27 cellular contexts compared by ENCODE assay signal in genomic region chr13:99816321-99816720, GRCh38.
"Had no signal": no experiment of that assay in that cellular context is flagged by ENCODE, and none has a peak within 500 bp of the region (broad histone marks: within the 10 kb centered on the region; RNA-seq: fewer than 3 reads in every experiment).

No MANE protein-coding gene starts in this region.

- DNase-seq: dermis blood vessel endothelial cell; effector memory CD4-positive, alpha-beta T cell; foreskin keratinocyte; heart left ventricle; kidney; pancreas; right lobe of liver; stimulated activated CD4-positive, alpha-beta T cell treated with anti-CD3 and anti-CD28 coated beads, Interleukin-12 subunit alpha, Interleukin-12 subunit beta, amount 100 ng/mL, for 4 hours; stimulated activated CD4-positive, alpha-beta T cell treated with anti-CD3 and anti-CD28 coated beads, Interleukin-1b, Interleukin-23, amount 100 ng/mL, for 48 hours; stimulated activated CD4-positive, alpha-beta T cell treated with anti-CD3 and anti-CD28 coated beads, Interleukin-4, amount 100 ng/mL, for 1 hour; stimulated activated CD8-positive, alpha-beta memory T cell treated with anti-CD3 and anti-CD28 coated beads, Interleukin-4, amount 100 ng/mL, for 48 hours; stimulated activated naive CD4-positive, alpha-beta T cell; stimulated activated naive CD8-positive, alpha-beta T cell treated with anti-CD3 and anti-CD28 coated beads, Interleukin-15, amount 100 ng/mL, for 72 hours; thyroid gland; trophoblast cell had no signal

- H3K36me3 Mint-ChIP-seq: natural killer cell treated with Interleukin-12 subunit alpha and Interleukin-12 subunit beta and Interleukin-15 and Interleukin-18, amount 100 ng/mL, for 72 hours had no signal

- H3K9me3 ChIP-seq: esophagus muscularis mucosa, neutrophil, pancreas, right lobe of liver, thyroid gland, vagina had no signal

- H3K27ac Mint-ChIP-seq: memory B cell; natural killer cell treated with Interleukin-12 subunit alpha and Interleukin-12 subunit beta and Interleukin-15 and Interleukin-18, amount 100 ng/mL, for 72 hours; progenitor cell of endocrine pancreas; stimulated activated naive CD8-positive, alpha-beta T cell treated with anti-CD3 and anti-CD28 coated beads, Interleukin-15, amount 100 ng/mL, for 72 hours had no signal

- H3K36me3 ChIP-seq: esophagus muscularis mucosa, gastroesophageal sphincter, heart left ventricle, neutrophil, pancreas, right lobe of liver, thyroid gland, vagina had no signal

- H3K4me1 ChIP-seq: esophagus muscularis mucosa, foreskin keratinocyte, gastroesophageal sphincter, heart left ventricle, pancreas, thyroid gland, vagina had no signal

- H3K4me3 Mint-ChIP-seq: memory B cell; natural killer cell treated with Interleukin-12 subunit alpha and Interleukin-12 subunit beta and Interleukin-15 and Interleukin-18, amount 100 ng/mL, for 72 hours; neural crest cell; stimulated activated naive CD8-positive, alpha-beta T cell treated with anti-CD3 and anti-CD28 coated beads, Interleukin-15, amount 100 ng/mL, for 72 hours had no signal

- H3K27me3 Mint-ChIP-seq: memory B cell; natural killer cell treated with Interleukin-12 subunit alpha and Interleukin-12 subunit beta and Interleukin-15 and Interleukin-18, amount 100 ng/mL, for 72 hours; progenitor cell of endocrine pancreas; stimulated activated naive CD8-positive, alpha-beta T cell treated with anti-CD3 and anti-CD28 coated beads, Interleukin-15, amount 100 ng/mL, for 72 hours had no signal

- H3K4me3 ChIP-seq: esophagus muscularis mucosa, gastroesophageal sphincter, heart left ventricle, hepatocyte, lung, pancreas, right lobe of liver, smooth muscle cell, thyroid gland, vagina had no signal

- ATAC-seq: foreskin keratinocyte; gastroesophageal sphincter; heart left ventricle; left lobe of liver; natural killer cell treated with Interleukin-12 subunit alpha and Interleukin-12 subunit beta and Interleukin-15 and Interleukin-18, amount 100 ng/mL, for 72 hours; pancreas; right lobe of liver; stimulated activated naive CD8-positive, alpha-beta T cell treated with anti-CD3 and anti-CD28 coated beads, Interleukin-15, amount 100 ng/mL, for 72 hours had no signal

- H3K27me3 ChIP-seq: esophagus muscularis mucosa, foreskin keratinocyte, gastroesophageal sphincter, heart left ventricle, hepatocyte, neutrophil, pancreas, right lobe of liver, thyroid gland, vagina had no signal

- H3K4me1 Mint-ChIP-seq: memory B cell had no signal

- H3K9me3 Mint-ChIP-seq: natural killer cell treated with Interleukin-12 subunit alpha and Interleukin-12 subunit beta and Interleukin-15 and Interleukin-18, amount 100 ng/mL, for 72 hours; neural crest cell; stimulated activated naive CD8-positive, alpha-beta T cell treated with anti-CD3 and anti-CD28 coated beads, Interleukin-15, amount 100 ng/mL, for 72 hours had no signal

- H3K27ac ChIP-seq: esophagus muscularis mucosa, foreskin keratinocyte, gastroesophageal sphincter, heart left ventricle, hepatocyte, neutrophil, pancreas, right lobe of liver, thyroid gland, vagina had no signal
